14 cellular contexts compared by ENCODE assay signal in the genomic region with DNA sequence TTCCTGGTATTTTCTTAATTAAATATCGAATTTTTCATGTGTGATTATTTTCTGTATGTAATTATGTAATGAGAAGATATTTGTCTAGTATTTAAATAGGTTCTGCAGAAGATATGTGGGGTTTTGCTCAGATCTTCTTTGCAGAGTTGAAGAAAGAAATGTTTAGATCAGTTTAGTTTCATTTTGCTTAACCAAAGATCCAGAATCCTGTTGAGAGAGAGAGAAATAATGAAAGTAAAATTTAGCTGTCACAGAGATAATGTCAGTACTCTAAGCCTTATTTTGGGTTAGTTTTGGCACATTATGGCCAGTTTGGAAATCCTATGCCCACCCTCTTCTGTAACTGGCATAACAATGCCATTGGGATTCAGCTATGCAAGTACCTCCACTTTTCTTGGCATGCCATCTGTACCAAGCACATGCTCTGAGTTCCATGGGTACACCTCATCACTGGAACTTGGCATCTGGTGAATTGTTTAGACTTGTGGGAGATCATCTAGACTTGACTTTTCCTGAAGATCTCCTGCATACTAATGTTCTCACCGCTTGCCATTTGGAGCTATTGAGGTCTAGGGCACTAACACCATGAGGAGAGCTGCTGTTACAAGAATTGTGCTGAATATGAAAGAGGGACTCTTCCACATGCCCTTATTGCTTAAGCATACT. TPM values are rescaled to one million over a fixed set of nuclear protein-coding genes. Genes with fewer than 3 reads are reported as not detected.
DNase-seq lines count a peak whose midpoint lies in the region; ATAC-seq, FAIRE-seq and TF ChIP-seq lines count a peak whose summit lies in the region.
"Had no signal": no experiment of that assay in that cellular context is flagged by ENCODE, and none has a peak within 500 bp of the region (broad histone marks: within the 10 kb centered on the region; RNA-seq: fewer than 3 reads in every experiment).

No MANE protein-coding gene starts in this region.

- no peak overlapping the region for H3K56ac ChIP-seq in H9 (ENCODE audit: insufficient read length, low read depth, low read length)

- CTCF ChIA-PET in activated CD8-positive, alpha-beta T cell treated with anti-CD3 and anti-CD28 coated beads, Interleukin-2, amount 10 ng/mL, durations not matched to agents 7 days and 5 days (lab: Charles Lee): interaction anchor here (0.7 to 1.0 kb wide), 2 partner anchors 13 to 448 kb away, joined by 3 to 4 read pairs; no protein-coding TSS in a partner anchor
- CTCF ChIA-PET in activated CD8-positive, alpha-beta T cell treated with anti-CD3 and anti-CD28 coated beads for 36 hours (lab: Charles Lee): interaction anchor here (0.6 to 0.9 kb wide), 2 partner anchors 28 to 123 kb away, joined by 3 read pairs; no protein-coding TSS in a partner anchor

- ATAC-seq in activated CD8-positive, alpha-beta T cell treated with anti-CD3 and anti-CD28 coated beads, Interleukin-2, amount 10 ng/mL, durations not matched to agents 7 days and 5 days: peak; percentile 16
- ATAC-seq in activated CD8-positive, alpha-beta T cell treated with anti-CD3 and anti-CD28 coated beads for 36 hours: no peak
- ATAC-seq in pancreas (no peak), HG02588 (IDR thresholded peaks at IDR 0.05; ENCODE audit: unreplicated experiment) (no peak)

- peaks cover 11 to 53% (median 52%) of the 10 kb centered on the region in 3 donors for H3K4me1 ChIP-seq in pancreas
- H3K4me1 ChIP-seq in H9 (ENCODE audit: insufficient read depth, low read length): peaks cover 3% of the 10 kb centered on the region

- no peak overlapping the region for H2BK5ac ChIP-seq in H9 (ENCODE audit: insufficient read length, low read length)

- no peak overlapping the region for H3K18ac ChIP-seq in H9 (ENCODE audit: insufficient read length, low read depth, low read length)

- no peak overlapping the region for H2BK15ac ChIP-seq in H9 (ENCODE audit: low read depth, low read length)

- no peak overlapping the region for H2AFZ ChIP-seq in H9 (ENCODE audit: low read length)

- no peak overlapping the region for H3K23ac ChIP-seq in H9 (ENCODE audit: insufficient read length, low read depth, low read length)

- TF ChIP-seq CTCF in activated CD8-positive, alpha-beta T cell treated with anti-CD3 and anti-CD28 coated beads for 36 hours (IDR thresholded peaks at IDR 0.05): no peak
- TF ChIP-seq CTCF in pancreas (IDR thresholded peaks at IDR 0.05): no peak
- no peak for TF ChIP-seq CTCF in H9 (conservative IDR thresholded peaks at IDR 0.05)

- no peak overlapping the region for H4K91ac ChIP-seq in H9 (ENCODE audit: insufficient read length, low read depth, low read length)

- peak overlapping the region; percentile 21 for H3K27ac Mint-ChIP-seq in activated CD8-positive, alpha-beta T cell treated with anti-CD3 and anti-CD28 coated beads, Interleukin-2, amount 10 ng/mL, durations not matched to agents 7 days and 5 days
- H3K27ac Mint-ChIP-seq in activated CD8-positive, alpha-beta T cell treated with anti-CD3 and anti-CD28 coated beads for 36 hours: no peak overlapping the region
- H3K27ac Mint-ChIP-seq in dendritic cell treated with granulocyte-macrophage colony-stimulating factor and Interleukin-4, amounts not matched to agents 40 ng/mL and 50 ng/mL, for 4 days: peak overlapping the region; percentile 47
- H3K27ac Mint-ChIP-seq in H9: no peak overlapping the region

- no peak for DNase-seq in activated CD8-positive, alpha-beta T cell treated with anti-CD3 and anti-CD28 coated beads, Interleukin-2, amount 10 ng/mL, durations not matched to agents 7 days and 5 days
- no peak for DNase-seq in activated CD8-positive, alpha-beta T cell treated with anti-CD3 and anti-CD28 coated beads for 36 hours
- DNase-seq in MG63: peak; percentile 71
- DNase-seq in pancreas: no peak
- no peak for DNase-seq in H9
- no peak for DNase-seq in NCI-H187 treated with DMSO at 0.1 percent for 48 hours (lab: John Stamatoyannopoulos, UW)
- DNase-seq: amniotic stem cell, DMS153, mesendoderm, spleen had no signal

- H3K27me3 ChIP-seq in MG63 (no peaks in the 10 kb centered on the region), pancreas (no peaks in the 10 kb centered on the region), H9 (ENCODE audit: insufficient read depth, low read length) (no peaks in the 10 kb centered on the region)
- H3K27me3 ChIP-seq: spleen had no signal

- no peak overlapping the region for H3K4me2 ChIP-seq in H9 (ENCODE audit: insufficient read depth, insufficient read length, low read length)

- H3K79me2 ChIP-seq in H9 (ENCODE audit: insufficient read depth, low read length): no peaks in the 10 kb centered on the region

- H3K36me3 Mint-ChIP-seq in activated CD8-positive, alpha-beta T cell treated with anti-CD3 and anti-CD28 coated beads, Interleukin-2, amount 10 ng/mL, durations not matched to agents 7 days and 5 days (ENCODE audit: low read depth): peaks cover 63% of the 10 kb centered on the region
- H3K36me3 Mint-ChIP-seq in activated CD8-positive, alpha-beta T cell treated with anti-CD3 and anti-CD28 coated beads for 36 hours (ENCODE audit: low read depth): peaks cover 24% of the 10 kb centered on the region
- peaks cover 38% of the 10 kb centered on the region for H3K36me3 Mint-ChIP-seq in dendritic cell treated with granulocyte-macrophage colony-stimulating factor and Interleukin-4, amounts not matched to agents 40 ng/mL and 50 ng/mL, for 4 days (ENCODE audit: low read depth)
- peaks cover 3 to 15% (median 4%) of the 10 kb centered on the region in 3 experiments; a peak in 6 of 7 replicates for H3K36me3 Mint-ChIP-seq in H9 (ENCODE audit: insufficient read depth in 1 of 3, low read depth in 3 of 3)

- H2AK5ac ChIP-seq in H9 (ENCODE audit: insufficient read length, low read length): no peak overlapping the region

- H2BK20ac ChIP-seq in H9 (ENCODE audit: low read depth, low read length, poor library complexity, severe bottlenecking): no peak overlapping the region

- no peaks in the 10 kb centered on the region for H3K23me2 ChIP-seq in H9 (ENCODE audit: insufficient read length, low read depth, low read length, poor library complexity, severe bottlenecking)

- H3K36me3 ChIP-seq in MG63 (peaks cover 60% of the 10 kb centered on the region), pancreas (no peaks in the 10 kb centered on the region)

- H4K20me1 ChIP-seq in H9 (ENCODE audit: control insufficient read depth, insufficient read depth, insufficient read length): no peaks in the 10 kb centered on the region

- H3T11ph ChIP-seq in H9 (ENCODE audit: low read length): no peak overlapping the region

- no peaks in the 10 kb centered on the region for H3K9me3 Mint-ChIP-seq in activated CD8-positive, alpha-beta T cell treated with anti-CD3 and anti-CD28 coated beads, Interleukin-2, amount 10 ng/mL, durations not matched to agents 7 days and 5 days (ENCODE audit: insufficient read depth)
- H3K9me3 Mint-ChIP-seq in activated CD8-positive, alpha-beta T cell treated with anti-CD3 and anti-CD28 coated beads for 36 hours: no peaks in the 10 kb centered on the region
- no peaks in the 10 kb centered on the region for H3K9me3 Mint-ChIP-seq in dendritic cell treated with granulocyte-macrophage colony-stimulating factor and Interleukin-4, amounts not matched to agents 40 ng/mL and 50 ng/mL, for 4 days
- no peaks in the 10 kb centered on the region for H3K9me3 Mint-ChIP-seq in H9

- intact Hi-C loops in activated CD8-positive, alpha-beta T cell treated with anti-CD3 and anti-CD28 coated beads for 36 hours (cut with micrococcal nuclease): no loop called here
- intact Hi-C loops in dendritic cell treated with granulocyte-macrophage colony-stimulating factor and Interleukin-4, amounts not matched to agents 40 ng/mL and 50 ng/mL, for 4 days (cut with micrococcal nuclease): no loop called here
- intact Hi-C loops in pancreas (cut with DNase I): no loop called here

- H3K79me1 ChIP-seq in H9 (ENCODE audit: insufficient read depth, low read depth, low read length, poor library complexity, severe bottlenecking): no peaks in the 10 kb centered on the region

- POLR2A ChIA-PET in activated CD8-positive, alpha-beta T cell treated with anti-CD3 and anti-CD28 coated beads, Interleukin-2, amount 10 ng/mL, durations not matched to agents 7 days and 5 days (lab: Charles Lee): interaction anchor here (0.9 to 1.4 kb wide), 3 partner anchors 18 to 31 kb away, joined by 3 to 4 read pairs (median 3); partner anchors contain the start of gene PLSCR1
- POLR2A ChIA-PET in activated CD8-positive, alpha-beta T cell treated with anti-CD3 and anti-CD28 coated beads for 36 hours (lab: Charles Lee): interaction anchor here (0.7 kb wide), 1 partner anchor 31 kb away, joined by 4 read pairs; the partner anchor contains the start of gene PLSCR1

- H3K9me3 ChIP-seq in MG63 (no peaks in the 10 kb centered on the region), pancreas (no peaks in the 10 kb centered on the region), H9 (ENCODE audit: control insufficient read depth, low read depth, low read length) (no peaks in the 10 kb centered on the region)
- H3K9me3 ChIP-seq: spleen had no signal

- FAIRE-seq in pancreas (lab: Jason Lieb, UNC): peak; percentile 68

- H3K4me3 Mint-ChIP-seq in activated CD8-positive, alpha-beta T cell treated with anti-CD3 and anti-CD28 coated beads, Interleukin-2, amount 10 ng/mL, durations not matched to agents 7 days and 5 days: no peak overlapping the region
- no peak overlapping the region for H3K4me3 Mint-ChIP-seq in activated CD8-positive, alpha-beta T cell treated with anti-CD3 and anti-CD28 coated beads for 36 hours
- no peak overlapping the region for H3K4me3 Mint-ChIP-seq in dendritic cell treated with granulocyte-macrophage colony-stimulating factor and Interleukin-4, amounts not matched to agents 40 ng/mL and 50 ng/mL, for 4 days
- no peak overlapping the region for H3K4me3 Mint-ChIP-seq in H9

- no peak overlapping the region for H3K4me3 ChIP-seq in MG63
- H3K4me3 ChIP-seq in pancreas: no peak overlapping the region
- H3K4me3 ChIP-seq: spleen had no signal

- 80 to 82% methylated on average over 2 of the region's 2 CpGs for WGBS in pancreas, 2 donors
- WGBS in H9 (ENCODE audit: extremely low coverage, insufficient read length, low lambda C conversion rate): 100% methylated on average over 1 of the region's 2 CpGs

- no peaks in the 10 kb centered on the region for H3K27me3 Mint-ChIP-seq in activated CD8-positive, alpha-beta T cell treated with anti-CD3 and anti-CD28 coated beads, Interleukin-2, amount 10 ng/mL, durations not matched to agents 7 days and 5 days (ENCODE audit: low read depth)
- H3K27me3 Mint-ChIP-seq in activated CD8-positive, alpha-beta T cell treated with anti-CD3 and anti-CD28 coated beads for 36 hours: no peaks in the 10 kb centered on the region
- no peaks in the 10 kb centered on the region for H3K27me3 Mint-ChIP-seq in dendritic cell treated with granulocyte-macrophage colony-stimulating factor and Interleukin-4, amounts not matched to agents 40 ng/mL and 50 ng/mL, for 4 days
- no peaks in the 10 kb centered on the region for H3K27me3 Mint-ChIP-seq in H9 (ENCODE audit: low read depth)

- H3K4me1 Mint-ChIP-seq in activated CD8-positive, alpha-beta T cell treated with anti-CD3 and anti-CD28 coated beads, Interleukin-2, amount 10 ng/mL, durations not matched to agents 7 days and 5 days (ENCODE audit: low read depth): peaks cover 43% of the 10 kb centered on the region
- H3K4me1 Mint-ChIP-seq in activated CD8-positive, alpha-beta T cell treated with anti-CD3 and anti-CD28 coated beads for 36 hours (ENCODE audit: low read depth): peaks cover 16% of the 10 kb centered on the region
- H3K4me1 Mint-ChIP-seq in dendritic cell treated with granulocyte-macrophage colony-stimulating factor and Interleukin-4, amounts not matched to agents 40 ng/mL and 50 ng/mL, for 4 days (ENCODE audit: low read depth): peaks cover 31% of the 10 kb centered on the region
- peaks cover 24 to 29% of the 10 kb centered on the region in 2 experiments for H3K4me1 Mint-ChIP-seq in H9

- H2BK120ac ChIP-seq in H9 (ENCODE audit: low read depth, low read length, poor library complexity, severe bottlenecking): no peak overlapping the region

- no peak overlapping the region for H3K4ac ChIP-seq in H9 (ENCODE audit: low read depth, low read length)

- H3K9ac ChIP-seq in H9 (ENCODE audit: extremely low read depth, insufficient read length, low read length): no peak overlapping the region

- H3K14ac ChIP-seq in H9 (ENCODE audit: insufficient read depth, low read length): no peak overlapping the region

- H3K27ac ChIP-seq in pancreas (peak overlapping the region in 3 of 4 donors; percentile 38 to 84 (median 83)), H9 (ENCODE audit: insufficient read length, low read depth, low read length) (no peak overlapping the region)

- H4K5ac ChIP-seq in H9 (ENCODE audit: insufficient read length, low read depth, low read length): no peak overlapping the region

- H4K8ac ChIP-seq in H9 (replicated peaks; ENCODE audit: insufficient read length, low read depth, low read length): no peak overlapping the region

- no peak overlapping the region for H2BK12ac ChIP-seq in H9 (ENCODE audit: insufficient read length, low read depth, low read length)

RNA-seq across cellular contexts. Expression of gene PLSCR1, which starts 30.9 kb away (rescaled TPM):
- 100 to 1,000 TPM; 164 to 177 TPM for total RNA-seq in activated CD8-positive, alpha-beta T cell treated with anti-CD3 and anti-CD28 coated beads, Interleukin-2, amount 10 ng/mL, durations not matched to agents 7 days and 5 days
- 10 to 100 TPM; 36.4 to 38.9 TPM for total RNA-seq in activated CD8-positive, alpha-beta T cell treated with anti-CD3 and anti-CD28 coated beads for 36 hours
- total RNA-seq in MG63 (2014; rRNA removed; shearing (Covaris generic); ENCODE audit: low replicate concordance): 113 and 117 TPM in 2 replicates
- 100 to 1,000 TPM in 1 of 6 donors, 10 to 100 TPM in 5; 35.0 to 117 (median 40.7) TPM for total RNA-seq in pancreas
- polyA plus RNA-seq in pancreas: 10 to 100 TPM; 23.8 to 46.8 TPM
- total RNA-seq in H9 (2021): 48.9 and 54.8 TPM in 2 replicates

RNA-seq across cellular contexts. Expression of gene PLSCR2, which starts 44.2 kb away (rescaled TPM):
- total RNA-seq in activated CD8-positive, alpha-beta T cell treated with anti-CD3 and anti-CD28 coated beads, Interleukin-2, amount 10 ng/mL, durations not matched to agents 7 days and 5 days: not detected
- not detected for total RNA-seq in activated CD8-positive, alpha-beta T cell treated with anti-CD3 and anti-CD28 coated beads for 36 hours
- not detected in 2 replicates for total RNA-seq in MG63 (2014; rRNA removed; shearing (Covaris generic); ENCODE audit: low replicate concordance)
- total RNA-seq in pancreas: 1 to 10 TPM in 1 of 6 donors, under 1 TPM in 5; 0.35 to 1.2 (median 0.72) TPM
- polyA plus RNA-seq in pancreas: under 1 TPM; 0.30 to 0.77 TPM
- total RNA-seq in H9 (2021): not detected in 2 replicates
- total RNA-seq: HT-29, osteocyte had no signal
- polyA plus RNA-seq: spleen had no signal

Comparison
In these comparisons a context has a peak if more than half of its experiments do, and no peak if none do; other contexts are left out.
1. H3K27ac Mint-ChIP-seq: peak in activated CD8-positive, alpha-beta T cell treated with anti-CD3 and anti-CD28 coated beads, Interleukin-2, amount 10 ng/mL, durations not matched to agents 7 days and 5 days (single experiment) and dendritic cell treated with granulocyte-macrophage colony-stimulating factor and Interleukin-4, amounts not matched to agents 40 ng/mL and 50 ng/mL, for 4 days (single experiment); none in activated CD8-positive, alpha-beta T cell treated with anti-CD3 and anti-CD28 coated beads for 36 hours (single experiment) and H9 (0 of 3).